ENCODE assay signal across 21 cellular contexts in the genomic region with DNA sequence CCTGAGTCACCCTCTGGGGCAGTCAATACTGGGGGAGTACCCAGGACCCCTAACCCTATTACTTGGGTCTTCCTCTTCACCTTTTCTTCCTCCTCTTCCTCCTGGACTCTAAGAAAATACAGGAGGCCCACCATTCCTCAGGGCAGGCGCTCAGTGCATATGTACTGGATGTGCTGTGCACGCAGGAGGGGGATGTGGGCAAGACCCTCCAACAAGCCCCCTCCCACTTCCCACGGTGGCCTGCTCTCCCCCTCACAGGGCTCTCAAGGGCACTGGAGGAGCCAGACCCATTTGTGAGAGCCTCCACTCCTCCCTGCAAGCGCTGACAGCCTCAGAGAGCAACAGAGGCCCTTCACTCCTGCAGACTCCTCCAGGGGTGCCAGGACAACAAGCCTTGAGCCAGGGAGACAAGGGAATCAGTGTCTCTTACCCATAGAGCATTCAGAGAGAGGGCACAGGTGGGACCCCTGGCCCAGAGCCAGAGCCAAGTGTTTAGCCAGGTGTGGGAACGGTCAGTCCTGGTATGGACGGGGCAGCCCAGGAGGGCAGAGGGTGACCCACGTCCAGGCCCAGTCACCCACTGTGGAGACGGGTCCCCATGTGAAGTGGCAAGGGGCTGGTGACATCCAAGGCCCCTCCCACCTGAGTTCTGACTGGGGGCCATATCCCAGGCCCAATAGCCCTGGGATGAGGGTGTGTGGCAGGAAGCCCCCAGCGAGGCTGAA.
"Had no signal": no experiment of that assay in that cellular context is flagged by ENCODE, and none has a peak within 500 bp of the region (broad histone marks: within the 10 kb centered on the region; RNA-seq: fewer than 3 reads in every experiment).

No MANE protein-coding gene starts in this region.

- H2AFZ ChIP-seq: hepatocyte had no signal

- ATAC-seq: foreskin keratinocyte, gastroesophageal sphincter, heart left ventricle, left colon, left lobe of liver, mucosa of descending colon had no signal

- H3K27me3 ChIP-seq: dorsolateral prefrontal cortex, esophagus muscularis mucosa, foreskin keratinocyte, gastroesophageal sphincter, heart left ventricle, hepatocyte had no signal

- H3K4me1 ChIP-seq: esophagus muscularis mucosa, foreskin keratinocyte, gastroesophageal sphincter, heart left ventricle, left ventricle myocardium inferior, lower lobe of right lung had no signal

- H3K27ac ChIP-seq: coronary artery, dorsolateral prefrontal cortex, esophagus muscularis mucosa, foreskin keratinocyte, gastroesophageal sphincter, heart left ventricle, hepatocyte, left ventricle myocardium inferior, lower lobe of right lung had no signal

- H3K79me2 ChIP-seq: hepatocyte had no signal

- H3K9me3 ChIP-seq: esophagus muscularis mucosa, heart left ventricle, lower lobe of right lung, mucosa of descending colon had no signal

- H3K4me3 ChIP-seq: coronary artery, dorsolateral prefrontal cortex, esophagus muscularis mucosa, gastroesophageal sphincter, heart left ventricle, hepatocyte, left ventricle myocardium inferior, lower lobe of right lung, mucosa of descending colon had no signal

- DNase-seq: dermis blood vessel endothelial cell; effector CD4-positive, alpha-beta T cell; effector memory CD4-positive, alpha-beta T cell; foreskin keratinocyte; heart left ventricle; hypothalamus; immature natural killer cell; islet precursor cell; kidney; kidney glomerular epithelial cell; left colon; left ventricle myocardium inferior; lower lobe of right lung; mesenchymal stem cell; mucosa of descending colon had no signal

- H3K4me2 ChIP-seq: hepatocyte had no signal

- H3K36me3 ChIP-seq: esophagus muscularis mucosa, gastroesophageal sphincter, heart left ventricle, left ventricle myocardium inferior, lower lobe of right lung had no signal
